Comparison of ENCODE assay signal across 8 cellular contexts in genomic region chr16:50024684-50025543, GRCh38. TPM values are rescaled to one million over a fixed set of nuclear protein-coding genes. Genes with fewer than 3 reads are reported as not detected.
DNase-seq lines count a peak whose midpoint lies in the region; ATAC-seq, FAIRE-seq and TF ChIP-seq lines count a peak whose summit lies in the region.

CNEP1R1 (plus strand) TSS chr16:50025225; CDS start chr16:50025316, 91 bp downstream.

- H2AFZ ChIP-seq in OCI-LY3 (ENCODE audit: low read depth, low read length) (peak within 1 kb of the TSS; percentile 95), endothelial cell of umbilical vein (ENCODE audit: low read depth, low read length) (peak within 1 kb of the TSS; percentile 87)

- DNase-seq in DMS153 (lab: John Stamatoyannopoulos, UW) (peak; percentile 84), HuH-7.5 (ENCODE audit: low spot score) (peak; percentile 83), endothelial cell of umbilical vein (ENCODE audit: low read depth, low spot score) (peak; percentile 98), middle frontal gyrus (ENCODE audit: extremely low spot score, low spot score) (peak; percentile 98)
- peak; percentile 95 for DNase-seq in activated CD8-positive, alpha-beta memory T cell treated with anti-CD3 and anti-CD28 coated beads, Interleukin-2, amount 50 U/mL, for 48 hours
- DNase-seq in stimulated activated CD8-positive, alpha-beta memory T cell treated with anti-CD3 and anti-CD28 coated beads, Interleukin-2, amount 100 ng/mL, for 48 hours (ENCODE audit: low read depth in 2 of 2): peak; percentile 86 to 88

- intact Hi-C loops in endothelial cell of umbilical vein (cut with micrococcal nuclease): loop anchor here (1.0 to 5.0 kb wide), 7 partner anchors 38 to 640 kb away; partner anchors contain the start of genes BRD7 and TENT4B

- H3K9me3 ChIP-seq in OCI-LY3 (ENCODE audit: insufficient read depth, low read length): no peaks in the 10 kb centered on the region
- no peaks in the 10 kb centered on the region for H3K9me3 ChIP-seq in endothelial cell of umbilical vein (replicated peaks; ENCODE audit: control insufficient read depth, insufficient read depth, low read length)

- peak within 1 kb of the TSS; percentile 93 for H3K4me3 ChIP-seq in OCI-LY3 (ENCODE audit: low read length)
- peak within 1 kb of the TSS; percentile 86 to 94 (median 93) for H3K4me3 ChIP-seq in endothelial cell of umbilical vein (replicated peaks in 1 of 3; ENCODE audit: insufficient read depth in 1 of 3, low read depth in 1 of 3, low read length in 3 of 3)

- peak; percentile 63 for TF ChIP-seq POLR2A in endothelial cell of umbilical vein (IDR thresholded peaks at IDR 0.05; ENCODE audit: low read depth, low read length)

- dilution Hi-C loops in endothelial cell of umbilical vein (cut with MboI; ENCODE audit: extremely low pct_ligation_motif_present, low sequenced_read_pairs): no loop called here

- H3K9me1 ChIP-seq in endothelial cell of umbilical vein (replicated peaks; ENCODE audit: control insufficient read depth, extremely low read depth, insufficient read depth, low read length): no peaks in the 10 kb centered on the region

- TF ChIP-seq CTCF in OCI-LY3 (IDR thresholded peaks at IDR 0.05; ENCODE audit: low read depth, low read length): peak; percentile 93
- TF ChIP-seq CTCF in endothelial cell of umbilical vein (IDR thresholded peaks at IDR 0.05; ENCODE audit: extremely low read depth in 1 of 2, insufficient read depth in 1 of 2, low read depth in 1 of 2, low read length in 2 of 2): peak; percentile 99 to 100

- peak within 1 kb of the TSS; percentile 70 for H3K9ac ChIP-seq in OCI-LY3 (ENCODE audit: low read length)
- peak within 1 kb of the TSS; percentile 79 for H3K9ac ChIP-seq in endothelial cell of umbilical vein (replicated peaks; ENCODE audit: extremely low read depth, insufficient read depth, low read length)

- H3K79me2 ChIP-seq in OCI-LY3 (ENCODE audit: low read length): peaks cover 17% of the 10 kb centered on the region
- peaks cover 32% of the 10 kb centered on the region for H3K79me2 ChIP-seq in endothelial cell of umbilical vein (ENCODE audit: control insufficient read depth, insufficient read depth, low read length)

- H3K36me3 ChIP-seq in OCI-LY3 (replicated peaks; ENCODE audit: low read depth, low read length): peaks cover 3% of the 10 kb centered on the region
- no peaks in the 10 kb centered on the region for H3K36me3 ChIP-seq in endothelial cell of umbilical vein (ENCODE audit: control insufficient read depth in 2 of 2, extremely low read depth in 1 of 2, insufficient read depth in 2 of 2, low read length in 2 of 2)

- ATAC-seq in GM21526 (IDR thresholded peaks at IDR 0.05; ENCODE audit: low FRiP score, unreplicated experiment): peak; percentile 97

- FAIRE-seq in endothelial cell of umbilical vein (lab: Jason Lieb, UNC): peak; percentile 95

- POLR2A ChIA-PET in endothelial cell of umbilical vein (lab: Charles Lee): interaction anchor here (0.6 to 1.1 kb wide), 3 partner anchors 41 to 328 kb away, joined by 3 to 4 read pairs (median 3); partner anchors contain the start of gene HEATR3

- no peaks in the 10 kb centered on the region for H4K20me1 ChIP-seq in OCI-LY3 (ENCODE audit: insufficient read depth, low read length)
- no peaks in the 10 kb centered on the region for H4K20me1 ChIP-seq in endothelial cell of umbilical vein (replicated peaks; ENCODE audit: control insufficient read depth, extremely low read depth, insufficient read depth, low read length)

- H3K4me1 ChIP-seq in OCI-LY3 (ENCODE audit: low read length): peaks cover 11% of the 10 kb centered on the region
- peaks cover 13% of the 10 kb centered on the region for H3K4me1 ChIP-seq in endothelial cell of umbilical vein (ENCODE audit: control insufficient read depth, extremely low read depth, insufficient read depth, low read length)

- H3K27me3 ChIP-seq in OCI-LY3 (ENCODE audit: low read depth, low read length): 0 out of 2 replicates have a peak, but pooled peaks cover 4% of the 10 kb centered on the region
- peaks cover 2 to 6% of the 10 kb centered on the region in 2 experiments for H3K27me3 ChIP-seq in endothelial cell of umbilical vein (ENCODE audit: control insufficient read depth in 2 of 2, insufficient read depth in 2 of 2, low read length in 2 of 2)

- BruUV-seq in endothelial cell of umbilical vein (replicated peaks; lab: Mats Ljungman, UMichigan): no TSS peak

- H3K4me2 ChIP-seq in OCI-LY3 (ENCODE audit: low read length): peak within 1 kb of the TSS; percentile 89
- peak within 1 kb of the TSS; percentile 83 for H3K4me2 ChIP-seq in endothelial cell of umbilical vein (ENCODE audit: insufficient read depth, low read length)

- CTCF ChIA-PET in endothelial cell of umbilical vein (lab: Charles Lee): interaction anchor here (0.6 to 6.4 kb wide), 72 partner anchors 10 to 781 kb away, joined by 3 to 132 read pairs (median 4); partner anchors contain the start of genes BRD7, HEATR3 and TENT4B

- 0 out of 2 replicates have a peak within 1 kb of the TSS, but pooled peaks have one; percentile 12 for H3K27ac ChIP-seq in OCI-LY3 (ENCODE audit: low read length)
- peak within 1 kb of the TSS; percentile 8 for H3K27ac ChIP-seq in endothelial cell of umbilical vein (ENCODE audit: insufficient read depth, low read depth, low read length)

TF ChIP-seq in endothelial cell of umbilical vein, 7 proteins besides CTCF, POLR2A, EP300 and RAD21:
- TF ChIP-seq POLR2AphosphoS5 (IDR thresholded peaks at IDR 0.05; ENCODE audit: insufficient read depth, low read depth, low read length) (peak; percentile 75), EZH2 (IDR thresholded peaks at IDR 0.05; ENCODE audit: borderline replicate concordance, low read depth, low read length, severe bottlenecking) (no peak), MYC (IDR thresholded peaks at IDR 0.05; ENCODE audit: low read depth, low read length) (no peak), MAX (IDR thresholded peaks at IDR 0.05; ENCODE audit: insufficient read depth, insufficient read length) (no peak)

RNA-seq across cellular contexts. Expression of gene CNEP1R1, which starts in this region (rescaled TPM):
- total RNA-seq in endothelial cell of umbilical vein: 21.7 and 23.2 TPM in 2 replicates
- polyA plus RNA-seq in endothelial cell of umbilical vein: 13.1 and 15.3 TPM in 2 replicates
- polyA plus RNA-seq in endothelial cell of umbilical vein (2011; cell fraction: cytosol; rRNA removed): 11.7 and 11.8 TPM in 2 replicates
- 22.5 and 29.6 TPM in 2 replicates for polyA plus RNA-seq in endothelial cell of umbilical vein (2011; cell fraction: nucleus; rRNA removed)
- 18.5 and 23.5 TPM in 2 replicates for polyA plus RNA-seq in endothelial cell of umbilical vein (2012)
- 19.3 and 20.5 TPM in 2 replicates for polyA minus RNA-seq in endothelial cell of umbilical vein
- polyA minus RNA-seq in endothelial cell of umbilical vein (2011; cell fraction: cytosol; rRNA and poly(A)+ RNA removed): 7.7 TPM
- 8.4 and 13.5 TPM in 2 replicates for polyA minus RNA-seq in endothelial cell of umbilical vein (2011; cell fraction: nucleus; rRNA and poly(A)+ RNA removed)

Comparison
In these comparisons a context has a peak if more than half of its experiments do, and no peak if none do; other contexts are left out.
1. Peak in every context shown above with its lines: DNase-seq, ATAC-seq, H3K4me3 ChIP-seq and H3K27ac ChIP-seq.